28 cellular contexts compared by ENCODE assay signal in the genomic region with DNA sequence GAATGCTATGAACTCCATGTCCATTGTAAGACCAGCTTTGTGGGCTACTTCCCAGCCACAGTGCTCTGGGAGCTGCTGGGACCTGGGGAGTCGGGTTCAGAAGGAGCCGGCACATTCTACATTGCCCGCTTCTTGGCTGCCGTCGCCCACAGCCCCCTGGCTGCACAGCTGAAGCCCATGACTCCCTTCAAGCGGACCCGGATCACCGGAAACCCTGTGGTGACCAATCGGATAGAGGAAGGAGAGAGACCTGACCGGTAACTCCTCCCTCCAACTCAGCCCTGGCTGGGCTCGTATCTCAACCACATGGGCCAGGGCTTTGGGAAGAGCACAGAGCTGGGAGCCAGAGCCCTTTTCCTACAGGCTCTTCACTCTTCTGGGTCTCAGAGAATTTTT. TPM values are rescaled to one million over a fixed set of nuclear protein-coding genes. Genes with fewer than 3 reads are reported as not detected.
"Had no signal": no experiment of that assay in that cellular context is flagged by ENCODE, and none has a peak within 500 bp of the region (broad histone marks: within the 10 kb centered on the region; RNA-seq: fewer than 3 reads in every experiment).

No MANE protein-coding gene starts in this region.

- H3K36me3 Mint-ChIP-seq: activated naive CD4-positive, alpha-beta T cell treated with anti-CD3 and anti-CD28 coated beads, Interleukin-2, amount 50 U/mL, for 72 hours had no signal

- H3K27me3 ChIP-seq: brain microvascular endothelial cell, cardiac muscle cell, SJCRH30 had no signal

- ATAC-seq: activated naive CD4-positive, alpha-beta T cell treated with anti-CD3 and anti-CD28 coated beads, Interleukin-2, amount 50 U/mL, for 72 hours; activated naive CD8-positive, alpha-beta T cell treated with anti-CD3 and anti-CD28 coated beads, Interleukin-2, amount 50 U/mL, for 24 hours; activated T-cell treated with anti-CD3 and anti-CD28 coated beads, Interleukin-2, amount 50 U/mL, for 4 hours; T-helper 17 cell had no signal

- H3K27ac Mint-ChIP-seq: activated CD4-positive, alpha-beta memory T cell treated with anti-CD3 and anti-CD28 coated beads for 36 hours; activated CD4-positive, alpha-beta T cell treated with anti-CD3 and anti-CD28 coated beads, Interleukin-2, amount 10 ng/mL, durations not matched to agents 7 days and 5 days; activated naive CD4-positive, alpha-beta T cell treated with anti-CD3 and anti-CD28 coated beads, Interleukin-2, amount 50 U/mL, for 72 hours; activated naive CD8-positive, alpha-beta T cell treated with anti-CD3 and anti-CD28 coated beads, Interleukin-2, amount 50 U/mL, for 24 hours; T-helper 17 cell had no signal

- H3K27me3 Mint-ChIP-seq: activated CD4-positive, alpha-beta memory T cell treated with anti-CD3 and anti-CD28 coated beads for 36 hours; activated CD4-positive, alpha-beta T cell treated with anti-CD3 and anti-CD28 coated beads, Interleukin-2, amount 10 ng/mL, durations not matched to agents 7 days and 5 days; activated naive CD8-positive, alpha-beta T cell treated with anti-CD3 and anti-CD28 coated beads, Interleukin-2, amount 50 U/mL, for 24 hours; T-helper 17 cell had no signal

- H3K9me3 Mint-ChIP-seq: activated CD4-positive, alpha-beta memory T cell treated with anti-CD3 and anti-CD28 coated beads for 36 hours; activated CD4-positive, alpha-beta T cell treated with anti-CD3 and anti-CD28 coated beads, Interleukin-2, amount 10 ng/mL, durations not matched to agents 7 days and 5 days; activated naive CD4-positive, alpha-beta T cell treated with anti-CD3 and anti-CD28 coated beads, Interleukin-2, amount 50 U/mL, for 72 hours; activated naive CD8-positive, alpha-beta T cell treated with anti-CD3 and anti-CD28 coated beads, Interleukin-2, amount 50 U/mL, for 24 hours; activated T-cell treated with anti-CD3 and anti-CD28 coated beads, Interleukin-2, amount 50 U/mL, for 4 hours had no signal

- H3K4me2 ChIP-seq: KMS-11 had no signal

- FAIRE-seq: astrocyte, TTC549 had no signal

- H3K4me3 Mint-ChIP-seq: activated CD4-positive, alpha-beta memory T cell treated with anti-CD3 and anti-CD28 coated beads for 36 hours; activated CD4-positive, alpha-beta T cell treated with anti-CD3 and anti-CD28 coated beads, Interleukin-2, amount 10 ng/mL, durations not matched to agents 7 days and 5 days; activated naive CD8-positive, alpha-beta T cell treated with anti-CD3 and anti-CD28 coated beads, Interleukin-2, amount 50 U/mL, for 24 hours; activated T-cell treated with anti-CD3 and anti-CD28 coated beads, Interleukin-2, amount 50 U/mL, for 4 hours; T-helper 17 cell had no signal

- H3K9ac ChIP-seq: KMS-11 had no signal

- H3K27ac ChIP-seq: brain microvascular endothelial cell, KMS-11 had no signal

- H3K4me3 ChIP-seq: cardiac muscle cell had no signal

- H3K9me3 ChIP-seq: SJCRH30 had no signal

- DNase-seq: activated CD4-positive, alpha-beta memory T cell treated with anti-CD3 and anti-CD28 coated beads for 36 hours; activated CD4-positive, alpha-beta T cell treated with anti-CD3 and anti-CD28 coated beads, Interleukin-2, amount 10 ng/mL, durations not matched to agents 7 days and 5 days; activated CD4-positive, CD25-positive, alpha-beta regulatory T cell; activated CD8-positive, alpha-beta memory T cell treated with anti-CD3 and anti-CD28 coated beads for 24 hours; activated effector memory CD4-positive, alpha-beta T cell treated with anti-CD3 and anti-CD28 coated beads, Interleukin-2, amount 50 U/mL, for 16 hours; activated naive CD4-positive, alpha-beta T cell treated with Interleukin-2 at 50 U/mL for 16 hours; activated naive CD8-positive, alpha-beta T cell treated with anti-CD3 and anti-CD28 coated beads, Interleukin-2, amount 50 U/mL, for 24 hours; activated T-cell treated with anti-CD3 and anti-CD28 coated beads, Interleukin-2, amount 50 U/mL, for 4 hours; amniotic stem cell; brain microvascular endothelial cell; cerebellar nuclear complex; NCI-H1092 treated with DMSO at 0.1 percent for 48 hours; NCI-H1417 treated with DMSO at 0.1 percent for 48 hours; NCI-H1694; NCI-H2029; NCI-H2107; NCI-H2171 treated with DMSO at 0.1 percent for 48 hours; NCI-H226; NCI-H526 treated with DMSO at 0.1 percent for 48 hours; NCI-H82; SJCRH30; T-helper 17 cell; T1000 had no signal

RNA-seq across cellular contexts. Expression of a gene that starts 25.3 kb away (rescaled TPM):
- total RNA-seq: activated CD4-positive, alpha-beta T cell treated with anti-CD3 and anti-CD28 coated beads, Interleukin-2, amount 10 ng/mL, durations not matched to agents 7 days and 5 days had no signal
